ENCODE assay signal across 2 cellular contexts in the genomic region with DNA sequence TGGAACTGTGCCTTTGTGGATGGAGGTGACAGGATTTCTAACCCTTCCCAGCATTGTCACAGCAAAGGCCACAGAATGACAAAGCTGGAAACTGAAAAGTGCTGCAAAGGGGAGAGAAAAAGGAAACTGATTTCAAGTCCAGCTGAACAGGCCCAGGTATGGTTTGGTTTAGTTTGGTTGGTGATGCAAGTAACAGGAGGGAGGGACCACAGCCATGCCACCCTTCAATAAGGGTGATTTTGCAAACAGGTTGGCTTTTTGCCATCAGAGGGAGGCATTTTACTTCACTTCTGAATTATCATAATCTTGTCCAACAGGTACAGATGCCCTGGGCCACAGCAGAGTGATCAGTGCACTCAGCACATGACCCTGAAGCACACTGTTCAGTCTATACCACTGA.
TF ChIP-seq lines count a peak whose summit lies in the region.

No MANE protein-coding gene starts in this region.

TF ChIP-seq in IMR-90, 13 proteins besides CTCF, POLR2A, EP300 and RAD21:
- no peak for TF ChIP-seq SMC3 (IDR thresholded peaks at IDR 0.05; ENCODE audit: low read depth, low read length)
- TF ChIP-seq MXI1 (IDR thresholded peaks at IDR 0.05; ENCODE audit: borderline replicate concordance, low read depth, low read length), result no peak
- TF ChIP-seq CHD1 (IDR thresholded peaks at IDR 0.05; ENCODE audit: low read depth, low read length), result no peak
- TF ChIP-seq, protein P1, sequence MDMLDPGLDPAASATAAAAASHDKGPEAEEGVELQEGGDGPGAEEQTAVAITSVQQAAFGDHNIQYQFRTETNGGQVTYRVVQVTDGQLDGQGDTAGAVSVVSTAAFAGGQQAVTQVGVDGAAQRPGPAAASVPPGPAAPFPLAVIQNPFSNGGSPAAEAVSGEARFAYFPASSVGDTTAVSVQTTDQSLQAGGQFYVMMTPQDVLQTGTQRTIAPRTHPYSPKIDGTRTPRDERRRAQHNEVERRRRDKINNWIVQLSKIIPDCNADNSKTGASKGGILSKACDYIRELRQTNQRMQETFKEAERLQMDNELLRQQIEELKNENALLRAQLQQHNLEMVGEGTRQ (IDR thresholded peaks at IDR 0.05; ENCODE audit: low read depth, low read length), result no peak
- TF ChIP-seq, protein P2, sequence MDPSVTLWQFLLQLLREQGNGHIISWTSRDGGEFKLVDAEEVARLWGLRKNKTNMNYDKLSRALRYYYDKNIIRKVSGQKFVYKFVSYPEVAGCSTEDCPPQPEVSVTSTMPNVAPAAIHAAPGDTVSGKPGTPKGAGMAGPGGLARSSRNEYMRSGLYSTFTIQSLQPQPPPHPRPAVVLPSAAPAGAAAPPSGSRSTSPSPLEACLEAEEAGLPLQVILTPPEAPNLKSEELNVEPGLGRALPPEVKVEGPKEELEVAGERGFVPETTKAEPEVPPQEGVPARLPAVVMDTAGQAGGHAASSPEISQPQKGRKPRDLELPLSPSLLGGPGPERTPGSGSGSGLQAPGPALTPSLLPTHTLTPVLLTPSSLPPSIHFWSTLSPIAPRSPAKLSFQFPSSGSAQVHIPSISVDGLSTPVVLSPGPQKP (IDR thresholded peaks at IDR 0.05; ENCODE audit: borderline replicate concordance, low read depth, low read length), result no peak
- no peak for TF ChIP-seq MAFK (IDR thresholded peaks at IDR 0.05; ENCODE audit: low read depth, low read length)
- no peak for TF ChIP-seq FOS (IDR thresholded peaks at IDR 0.05; ENCODE audit: low read depth, low read length)
- no peak for TF ChIP-seq RFX5 (IDR thresholded peaks at IDR 0.05; ENCODE audit: low read depth, low read length)
- no peak for TF ChIP-seq RCOR1 (IDR thresholded peaks at IDR 0.05; ENCODE audit: insufficient replicate concordance, low read length)
- TF ChIP-seq CEBPB (IDR thresholded peaks at IDR 0.05; ENCODE audit: low read depth, low read length), result no peak
- no peak for TF ChIP-seq BHLHE40 (IDR thresholded peaks at IDR 0.05; ENCODE audit: low read depth, low read length)
- TF ChIP-seq NFE2L2 (IDR thresholded peaks at IDR 0.05; ENCODE audit: low read depth, low read length), result no peak
- TF ChIP-seq MAZ (IDR thresholded peaks at IDR 0.05; ENCODE audit: borderline replicate concordance, low read depth, low read length), result no peak
TF ChIP-seq in IMR-90: peak in this region for 0.

TF ChIP-seq in HepG2, 621 proteins besides CTCF, POLR2A, EP300 and RAD21:
- no peak for TF ChIP-seq ZNF589 (CRISPR knock-in tag; conservative IDR thresholded peaks at IDR 0.05)
- TF ChIP-seq, protein P3, sequence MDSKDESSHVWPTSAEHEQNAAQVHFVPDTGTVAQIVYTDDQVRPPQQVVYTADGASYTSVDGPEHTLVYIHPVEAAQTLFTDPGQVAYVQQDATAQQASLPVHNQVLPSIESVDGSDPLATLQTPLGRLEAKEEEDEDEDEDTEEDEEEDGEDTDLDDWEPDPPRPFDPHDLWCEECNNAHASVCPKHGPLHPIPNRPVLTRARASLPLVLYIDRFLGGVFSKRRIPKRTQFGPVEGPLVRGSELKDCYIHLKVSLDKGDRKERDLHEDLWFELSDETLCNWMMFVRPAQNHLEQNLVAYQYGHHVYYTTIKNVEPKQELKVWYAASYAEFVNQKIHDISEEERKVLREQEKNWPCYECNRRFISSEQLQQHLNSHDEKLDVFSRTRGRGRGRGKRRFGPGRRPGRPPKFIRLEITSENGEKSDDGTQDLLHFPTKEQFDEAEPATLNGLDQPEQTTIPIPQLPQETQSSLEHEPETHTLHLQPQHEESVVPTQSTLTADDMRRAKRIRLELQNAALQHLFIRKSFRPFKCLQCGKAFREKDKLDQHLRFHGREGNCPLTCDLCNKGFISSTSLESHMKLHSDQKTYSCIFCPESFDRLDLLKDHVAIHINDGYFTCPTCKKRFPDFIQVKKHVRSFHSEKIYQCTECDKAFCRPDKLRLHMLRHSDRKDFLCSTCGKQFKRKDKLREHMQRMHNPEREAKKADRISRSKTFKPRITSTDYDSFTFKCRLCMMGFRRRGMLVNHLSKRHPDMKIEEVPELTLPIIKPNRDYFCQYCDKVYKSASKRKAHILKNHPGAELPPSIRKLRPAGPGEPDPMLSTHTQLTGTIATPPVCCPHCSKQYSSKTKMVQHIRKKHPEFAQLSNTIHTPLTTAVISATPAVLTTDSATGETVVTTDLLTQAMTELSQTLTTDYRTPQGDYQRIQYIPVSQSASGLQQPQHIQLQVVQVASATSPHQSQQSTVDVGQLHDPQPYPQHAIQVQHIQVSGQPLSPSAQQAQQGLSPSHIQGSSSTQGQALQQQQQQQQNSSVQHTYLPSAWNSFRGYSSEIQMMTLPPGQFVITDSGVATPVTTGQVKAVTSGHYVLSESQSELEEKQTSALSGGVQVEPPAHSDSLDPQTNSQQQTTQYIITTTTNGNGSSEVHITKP (CRISPR knock-in tag; IDR thresholded peaks at IDR 0.05; ENCODE audit: low read depth), result no peak
- no peak for TF ChIP-seq ZNF335 (CRISPR knock-in tag; IDR thresholded peaks at IDR 0.05)
- no peak for TF ChIP-seq MAZ (IDR thresholded peaks at IDR 0.05; ENCODE audit: borderline replicate concordance, low read depth, low read length)
- TF ChIP-seq MAZ (CRISPR knock-in tag; IDR thresholded peaks at IDR 0.05; ENCODE audit: low read depth), result no peak
